Comparison of ENCODE assay signal across 18 cellular contexts in genomic region chr10:6746782-6747181, GRCh38.
"Had no signal": no experiment of that assay in that cellular context is flagged by ENCODE, and none has a peak within 500 bp of the region (broad histone marks: within the 10 kb centered on the region; RNA-seq: fewer than 3 reads in every experiment).

No MANE protein-coding gene starts in this region.

- DNase-seq: activated CD4-positive, alpha-beta T cell treated with anti-CD3 and anti-CD28 coated beads, Interleukin-2, amount 50 U/mL, for 1 hour; activated CD4-positive, CD25-positive, alpha-beta regulatory T cell; activated naive CD4-positive, alpha-beta T cell; dorsolateral prefrontal cortex; endodermal cell; head of caudate nucleus; nucleus accumbens; posterior cingulate gyrus; stimulated activated CD4-positive, alpha-beta T cell treated with anti-CD3 and anti-CD28 coated beads, Interleukin-15, amount 100 ng/mL, for 24 hours; stimulated activated CD4-positive, alpha-beta T cell treated with anti-CD3 and anti-CD28 coated beads, Interleukin-4, amount 100 ng/mL, for 1 hour; stimulated activated naive B cell treated with anti-CD40 and anti-IgM and Interleukin-4, amounts not matched to agents 10 μg/mL and 1 μg/mL and 100 μg/mL, for 72 hours; tibial artery; uterus had no signal

- H3K4me1 ChIP-seq: ascending aorta, breast epithelium, tibial artery, uterus had no signal

- H3K4me3 ChIP-seq: ascending aorta, breast epithelium, dorsolateral prefrontal cortex, skin epidermis, tibial artery, uterus had no signal

- H3K9me3 ChIP-seq: ascending aorta, breast epithelium, tibial artery, uterus had no signal

- ATAC-seq: esophagus mucosa; stimulated activated naive B cell treated with anti-CD40 and anti-IgM and Interleukin-4, amounts not matched to agents 10 μg/mL and 1 μg/mL and 100 μg/mL, for 72 hours had no signal

- FAIRE-seq: frontal cortex had no signal

- H3K27ac ChIP-seq: ascending aorta, breast epithelium, dorsolateral prefrontal cortex, skin epidermis, tibial artery, uterus had no signal

- H3K27me3 ChIP-seq: ascending aorta, breast epithelium, tibial artery, uterus had no signal

- H3K36me3 ChIP-seq: ascending aorta, breast epithelium, tibial artery, uterus had no signal
